In the genomic region with DNA sequence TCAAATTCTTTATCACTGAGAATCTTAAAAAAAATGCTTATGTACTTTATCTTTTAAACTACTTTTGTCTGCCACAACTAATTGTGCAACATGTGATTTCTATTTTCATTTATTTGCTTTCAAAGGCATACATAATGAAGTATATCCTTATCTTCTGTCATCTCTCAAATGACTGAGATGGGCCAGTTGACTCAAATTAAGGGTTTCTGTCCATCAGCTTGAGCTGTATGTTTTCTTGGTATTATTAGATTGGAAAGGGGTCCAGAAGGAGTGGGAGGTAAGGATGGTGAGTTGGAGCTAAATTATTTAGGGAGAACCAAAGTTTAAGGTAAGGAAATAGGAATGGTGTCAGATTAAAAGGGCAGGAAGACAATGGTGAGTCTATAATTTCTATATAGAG, we compare ENCODE assay signal across 34 cellular contexts.
"Had no signal": no experiment of that assay in that cellular context is flagged by ENCODE, and none has a peak within 500 bp of the region (broad histone marks: within the 10 kb centered on the region; RNA-seq: fewer than 3 reads in every experiment).

No MANE protein-coding gene starts in this region.

- H3K27ac ChIP-seq: KMS-11 had no signal

- H3K36me3 ChIP-seq: MG63 had no signal

- H3K4me2 ChIP-seq: KMS-11 had no signal

- H3K9ac ChIP-seq: KMS-11 had no signal

- H3K27me3 ChIP-seq: MG63 had no signal

- DNase-seq: Karpas-422, Kasumi-1, KG1, MG63, MM.1S, MV-4-11, NCI-H1048, NCI-H1092, NCI-H1092 treated with DMSO at 0.1 percent for 48 hours, NCI-H1105, NCI-H1105 treated with DMSO at 0.1 percent for 48 hours, NCI-H1417, NCI-H1417 treated with DMSO at 0.1 percent for 48 hours, NCI-H1436, NCI-H1436 treated with DMSO at 0.1 percent for 48 hours, NCI-H146, NCI-H1694, NCI-H1694 treated with DMSO at 0.1 percent for 48 hours, NCI-H187, NCI-H187 treated with DMSO at 0.1 percent for 48 hours, NCI-H1930, NCI-H2029, NCI-H2029 treated with DMSO at 0.1 percent for 48 hours, NCI-H2081, NCI-H2081 treated with DMSO at 0.1 percent for 48 hours, NCI-H2107, NCI-H2171, NCI-H2171 treated with DMSO at 0.1 percent for 48 hours, NCI-H2227 treated with DMSO at 0.1 percent for 48 hours, NCI-H226, NCI-H345, NCI-H446, NCI-H446 treated with DMSO at 0.1 percent for 48 hours had no signal

- H3K4me3 ChIP-seq: MG63 had no signal

- H3K9me3 ChIP-seq: MG63 had no signal
